In the genomic region with DNA sequence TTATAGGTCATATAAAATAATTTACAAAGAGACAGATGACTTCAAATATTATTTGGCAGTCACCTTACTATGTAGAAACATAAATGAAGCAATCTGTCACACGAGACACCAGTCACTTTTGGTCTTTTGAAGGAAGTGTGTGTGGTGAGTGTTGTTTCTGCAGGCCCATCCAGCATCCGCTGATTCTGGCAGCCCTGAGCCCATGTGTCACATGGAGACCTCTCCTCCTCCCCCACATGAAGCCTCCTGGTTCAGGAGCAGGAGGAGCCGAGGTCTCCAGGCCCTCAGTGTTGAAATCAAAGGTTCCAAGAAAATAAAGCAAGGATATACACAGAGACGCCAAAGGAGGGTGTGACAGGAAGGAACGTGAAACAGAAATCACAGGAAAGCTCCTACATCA, we compare ENCODE assay signal across 16 cellular contexts.
DNase-seq lines count a peak whose midpoint lies in the region; ATAC-seq and TF ChIP-seq lines count a peak whose summit lies in the region.
"Had no signal": no experiment of that assay in that cellular context is flagged by ENCODE, and none has a peak within 500 bp of the region (broad histone marks: within the 10 kb centered on the region; RNA-seq: fewer than 3 reads in every experiment).

No MANE protein-coding gene starts in this region.

- no peak overlapping the region for H3K4me3 Mint-ChIP-seq in activated CD4-positive, alpha-beta T cell treated with anti-CD3 and anti-CD28 coated beads, Interleukin-2, amount 10 ng/mL, durations not matched to agents 7 days and 5 days

- no peaks in the 10 kb centered on the region for H3K9me3 Mint-ChIP-seq in activated CD4-positive, alpha-beta T cell treated with anti-CD3 and anti-CD28 coated beads, Interleukin-2, amount 10 ng/mL, durations not matched to agents 7 days and 5 days

- no peak overlapping the region for H4K91ac ChIP-seq in IMR-90 (ENCODE audit: insufficient read depth, low read depth, low read length)

- H4K5ac ChIP-seq in IMR-90 (ENCODE audit: low read depth, low read length) = no peak overlapping the region

- CTCF ChIA-PET in IMR-90 (lab: Yijun Ruan, JAX) = no interaction called here
- CTCF ChIA-PET in activated CD4-positive, alpha-beta T cell treated with anti-CD3 and anti-CD28 coated beads, Interleukin-2, amount 10 ng/mL, durations not matched to agents 7 days and 5 days (lab: Charles Lee) = no interaction called here

- peak; percentile 8; the same call in 1 of the 2 replicates for ATAC-seq in IMR-90 (ENCODE audit: low read depth)
- no peak for ATAC-seq in HG03342 (IDR thresholded peaks at IDR 0.05; ENCODE audit: unreplicated experiment)

- peaks cover 4 to 45% of the 10 kb centered on the region in 2 experiments for H3K79me1 ChIP-seq in IMR-90 (ENCODE audit: low read depth in 1 of 2, low read length in 2 of 2)

- peaks cover 50% of the 10 kb centered on the region for H3K36me3 ChIP-seq in IMR-90 (ENCODE audit: control insufficient read depth, insufficient read depth, low read length)
- peaks cover 14% of the 10 kb centered on the region for H3K36me3 ChIP-seq in MG63

- H3K27ac Mint-ChIP-seq in activated CD4-positive, alpha-beta T cell treated with anti-CD3 and anti-CD28 coated beads, Interleukin-2, amount 10 ng/mL, durations not matched to agents 7 days and 5 days = no peak overlapping the region

- dilution Hi-C loops in IMR-90 (cut with HindIII; ENCODE audit: low sequenced_read_pairs, unreplicated experiment) = no loop called here

- no peak for TF ChIP-seq CTCF in IMR-90 (conservative IDR thresholded peaks at IDR 0.05; ENCODE audit: low read depth, low read length)
- TF ChIP-seq CTCF in lower leg skin (IDR thresholded peaks at IDR 0.05) = no peak

- peaks cover 6% of the 10 kb centered on the region for H4K20me1 ChIP-seq in IMR-90 (ENCODE audit: insufficient read depth, low read length)

- no peak overlapping the region for H2BK120ac ChIP-seq in IMR-90 (ENCODE audit: low read depth, low read length)

- H3K56ac ChIP-seq in IMR-90 (ENCODE audit: extremely low read depth, insufficient read depth, low read length) = no peak overlapping the region; the same call in 1 of the 2 replicates

- H3K4me3 ChIP-seq in IMR-90 (ENCODE audit: insufficient read depth, low read depth, low read length) (no peak overlapping the region), lower leg skin (ENCODE audit: low read depth, poor library complexity, severe bottlenecking) (no peak overlapping the region), MG63 (no peak overlapping the region)
- H3K4me3 ChIP-seq: ascending aorta had no signal

- H3K4ac ChIP-seq in IMR-90 (ENCODE audit: low read depth, low read length) = no peak overlapping the region; the same call in 1 of the 2 replicates

- peak overlapping the region; percentile 59; the same call in 1 of the 2 replicates for H3K14ac ChIP-seq in IMR-90 (replicated peaks; ENCODE audit: low read depth, low read length)

- POLR2A ChIA-PET in IMR-90 (lab: Charles Lee; ENCODE audit: unreplicated experiment) = interaction anchor here (0.6 kb wide), 1 partner anchor 123 kb away, joined by 6 read pairs; no protein-coding TSS in a partner anchor
- POLR2A ChIA-PET in activated CD4-positive, alpha-beta T cell treated with anti-CD3 and anti-CD28 coated beads, Interleukin-2, amount 10 ng/mL, durations not matched to agents 7 days and 5 days (lab: Charles Lee) = no interaction called here

- TF ChIP-seq POLR2A in IMR-90 (IDR thresholded peaks at IDR 0.05; ENCODE audit: low read depth, low read length) = no peak
- TF ChIP-seq POLR2A in lower leg skin (IDR thresholded peaks at IDR 0.05) = no peak

- peaks cover 13% of the 10 kb centered on the region; the same call in 1 of the 2 replicates for H3K9me1 ChIP-seq in IMR-90 (ENCODE audit: insufficient read depth, low read length)

- H2BK20ac ChIP-seq in IMR-90 (ENCODE audit: low read depth, low read length) = no peak overlapping the region

- H2AK9ac ChIP-seq in IMR-90 (replicated peaks; ENCODE audit: low read depth, low read length, poor library complexity) = no peak overlapping the region

- H3K4me2 ChIP-seq in IMR-90 (ENCODE audit: low read depth, low read length) = no peak overlapping the region

- H2BK5ac ChIP-seq in IMR-90 (ENCODE audit: low read depth, low read length, poor library complexity, severe bottlenecking) = no peak overlapping the region

- H3K4me1 Mint-ChIP-seq in activated CD4-positive, alpha-beta T cell treated with anti-CD3 and anti-CD28 coated beads, Interleukin-2, amount 10 ng/mL, durations not matched to agents 7 days and 5 days = peaks cover 6% of the 10 kb centered on the region

- H2BK15ac ChIP-seq in IMR-90 (ENCODE audit: low read depth, low read length) = no peak overlapping the region

- DNase-seq in AG20443 (ENCODE audit: low spot score) = peak; percentile 14
- DNase-seq in IMR-90 = peak; percentile 27
- DNase-seq in dermis microvascular lymphatic vessel endothelial cell (ENCODE audit: low read depth in 2 of 2) = peak; percentile 78 to 90
- DNase-seq in lower leg skin (ENCODE audit: low spot score in 2 of 2) = peak; percentile 56 to 89
- DNase-seq in NCI-H748 (lab: John Stamatoyannopoulos, UW; ENCODE audit: unreplicated experiment) = no peak
- DNase-seq in activated CD4-positive, alpha-beta T cell treated with anti-CD3 and anti-CD28 coated beads, Interleukin-2, amount 10 ng/mL, durations not matched to agents 7 days and 5 days = no peak
- no peak for DNase-seq in MG63
- DNase-seq: activated CD4-positive, alpha-beta T cell treated with anti-CD3 and anti-CD28 coated beads, Interleukin-2, amount 50 U/mL, for 4 hours; activated effector memory CD4-positive, alpha-beta T cell treated with anti-CD3 and anti-CD28 coated beads, Interleukin-2, amount 50 U/mL, for 16 hours; AML-193; foreskin fibroblast; NCI-H2081; SHP77 treated with DMSO at 0.1 percent for 48 hours; substantia nigra had no signal

- H3K9me3 ChIP-seq in IMR-90 (ENCODE audit: control insufficient read depth, insufficient read depth, low read length) (no peaks in the 10 kb centered on the region), MG63 (no peaks in the 10 kb centered on the region)
- H3K9me3 ChIP-seq: ascending aorta had no signal

- WGBS in IMR-90 (ENCODE audit: extremely low coverage in 2 of 2, insufficient read length in 1 of 2), 2 experiments = no CpG with 5 or more reads among the region's 5 CpGs
- 50 to 54% methylated on average over 5 of the region's 5 CpGs for WGBS in lower leg skin, 2 donors

- no peak overlapping the region for H3K18ac ChIP-seq in IMR-90 (ENCODE audit: low read depth, low read length)

- H2AK5ac ChIP-seq in IMR-90 (ENCODE audit: low read depth, low read length) = no peak overlapping the region

- TF ChIP-seq RAD21 in IMR-90 (IDR thresholded peaks at IDR 0.05; ENCODE audit: low read length) = no peak

- TSS peak; percentile 90 for BruUV-seq in IMR-90 (replicated peaks; lab: Mats Ljungman, UMichigan)

- H3K27me3 Mint-ChIP-seq in activated CD4-positive, alpha-beta T cell treated with anti-CD3 and anti-CD28 coated beads, Interleukin-2, amount 10 ng/mL, durations not matched to agents 7 days and 5 days = no peaks in the 10 kb centered on the region

- H3K36me3 Mint-ChIP-seq in activated CD4-positive, alpha-beta T cell treated with anti-CD3 and anti-CD28 coated beads, Interleukin-2, amount 10 ng/mL, durations not matched to agents 7 days and 5 days (ENCODE audit: low read depth) = peaks cover 8% of the 10 kb centered on the region

- H3K4me1 ChIP-seq in IMR-90 (ENCODE audit: control insufficient read depth, insufficient read depth, low read length) = peaks cover 6% of the 10 kb centered on the region
- H3K4me1 ChIP-seq: ascending aorta had no signal

- intact Hi-C loops in IMR-90 (cut with micrococcal nuclease) (no loop called here), lower leg skin (cut with DNase I; ENCODE audit: low total_unique reads) (loop anchor here (10.0 kb wide), 1 partner anchor 238 kb away; no protein-coding TSS in a partner anchor)

- H3K9ac ChIP-seq in IMR-90 (ENCODE audit: low read depth, low read length) = no peak overlapping the region

- H2AFZ ChIP-seq in IMR-90 (replicated peaks; ENCODE audit: low read length, poor library complexity) = no peak overlapping the region

- no peak overlapping the region for H3K27ac ChIP-seq in IMR-90 (ENCODE audit: insufficient read depth, low read length)
- H3K27ac ChIP-seq: ascending aorta had no signal

- H3K27me3 ChIP-seq in IMR-90 (ENCODE audit: control insufficient read depth, insufficient read depth, low read length) = no peaks in the 10 kb centered on the region
- no peaks in the 10 kb centered on the region for H3K27me3 ChIP-seq in MG63
- H3K27me3 ChIP-seq: ascending aorta had no signal

- no peak overlapping the region for H3K23ac ChIP-seq in IMR-90 (ENCODE audit: low read depth, low read length)

- H4K8ac ChIP-seq in IMR-90 (ENCODE audit: low read depth in 2 of 2, low read length in 2 of 2) = no peak overlapping the region

- in situ Hi-C loops in IMR-90 (cut with MboI; ENCODE audit: low sequenced_read_pairs) = no loop called here

TF ChIP-seq in IMR-90, 13 proteins besides CTCF, POLR2A, EP300 and RAD21 (continues in another document):
- TF ChIP-seq NFE2L2 (IDR thresholded peaks at IDR 0.05; ENCODE audit: low read depth, low read length) (no peak), RFX5 (IDR thresholded peaks at IDR 0.05; ENCODE audit: low read depth, low read length) (no peak), CEBPB (IDR thresholded peaks at IDR 0.05; ENCODE audit: low read depth, low read length) (no peak), MXI1 (IDR thresholded peaks at IDR 0.05; ENCODE audit: borderline replicate concordance, low read depth, low read length) (no peak), RCOR1 (IDR thresholded peaks at IDR 0.05; ENCODE audit: insufficient replicate concordance, low read length) (no peak), USF2 (IDR thresholded peaks at IDR 0.05; ENCODE audit: low read depth, low read length) (no peak), BHLHE40 (IDR thresholded peaks at IDR 0.05; ENCODE audit: low read depth, low read length) (no peak)
- TF ChIP-seq, protein P1, sequence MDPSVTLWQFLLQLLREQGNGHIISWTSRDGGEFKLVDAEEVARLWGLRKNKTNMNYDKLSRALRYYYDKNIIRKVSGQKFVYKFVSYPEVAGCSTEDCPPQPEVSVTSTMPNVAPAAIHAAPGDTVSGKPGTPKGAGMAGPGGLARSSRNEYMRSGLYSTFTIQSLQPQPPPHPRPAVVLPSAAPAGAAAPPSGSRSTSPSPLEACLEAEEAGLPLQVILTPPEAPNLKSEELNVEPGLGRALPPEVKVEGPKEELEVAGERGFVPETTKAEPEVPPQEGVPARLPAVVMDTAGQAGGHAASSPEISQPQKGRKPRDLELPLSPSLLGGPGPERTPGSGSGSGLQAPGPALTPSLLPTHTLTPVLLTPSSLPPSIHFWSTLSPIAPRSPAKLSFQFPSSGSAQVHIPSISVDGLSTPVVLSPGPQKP (IDR thresholded peaks at IDR 0.05; ENCODE audit: borderline replicate concordance, low read depth, low read length) = no peak

Comparison
In these comparisons a context has a peak if more than half of its experiments do, and no peak if none do; other contexts are left out.
1. DNase-seq: peak in AG20443 (single experiment), IMR-90 (single experiment), dermis microvascular lymphatic vessel endothelial cell (2 of 2) and lower leg skin (2 of 2); none in NCI-H748 (single experiment), activated CD4-positive, alpha-beta T cell treated with anti-CD3 and anti-CD28 coated beads, Interleukin-2, amount 10 ng/mL, durations not matched to agents 7 days and 5 days (single experiment) and MG63 (single experiment).